In genomic region chr16:29709657-29710056, GRCh38 we compare ENCODE assay signal across 1 cellular context.
TF ChIP-seq lines count a peak whose summit lies in the region.

No MANE protein-coding gene starts in this region.

TF ChIP-seq in H1, 55 proteins besides CTCF, POLR2A, EP300 and RAD21:
- peak; percentile 62 for TF ChIP-seq TAF1 (IDR thresholded peaks at IDR 0.05; ENCODE audit: low read depth, low read length)
- peak; percentile 67 for TF ChIP-seq YY1 (IDR thresholded peaks at IDR 0.05; ENCODE audit: low read depth, low read length)
- peak; percentile 86 for TF ChIP-seq TBP (IDR thresholded peaks at IDR 0.05; ENCODE audit: low read depth, low read length)
- TF ChIP-seq GTF2F1 (IDR thresholded peaks at IDR 0.05; ENCODE audit: borderline replicate concordance, low read depth, low read length) = peak; percentile 61; the same call in 1 of the 2 replicates
- TF ChIP-seq, protein P1, sequence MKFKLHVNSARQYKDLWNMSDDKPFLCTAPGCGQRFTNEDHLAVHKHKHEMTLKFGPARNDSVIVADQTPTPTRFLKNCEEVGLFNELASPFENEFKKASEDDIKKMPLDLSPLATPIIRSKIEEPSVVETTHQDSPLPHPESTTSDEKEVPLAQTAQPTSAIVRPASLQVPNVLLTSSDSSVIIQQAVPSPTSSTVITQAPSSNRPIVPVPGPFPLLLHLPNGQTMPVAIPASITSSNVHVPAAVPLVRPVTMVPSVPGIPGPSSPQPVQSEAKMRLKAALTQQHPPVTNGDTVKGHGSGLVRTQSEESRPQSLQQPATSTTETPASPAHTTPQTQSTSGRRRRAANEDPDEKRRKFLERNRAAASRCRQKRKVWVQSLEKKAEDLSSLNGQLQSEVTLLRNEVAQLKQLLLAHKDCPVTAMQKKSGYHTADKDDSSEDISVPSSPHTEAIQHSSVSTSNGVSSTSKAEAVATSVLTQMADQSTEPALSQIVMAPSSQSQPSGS (IDR thresholded peaks at IDR 0.05; ENCODE audit: low read length) = 0 out of 2 replicates have a peak, but pooled peaks have one; percentile 5
- peak; percentile 73; the same call in 1 of the 2 replicates for TF ChIP-seq SRF (IDR thresholded peaks at IDR 0.05; ENCODE audit: low read depth, low read length)
TF ChIP-seq in H1: peak in this region for 6; not testable (repeated sequence) for 49.
